Comparison of ENCODE assay signal across 10 cellular contexts in genomic region chr16:5604770-5605169, GRCh38.
DNase-seq lines count a peak whose midpoint lies in the region; ATAC-seq and TF ChIP-seq lines count a peak whose summit lies in the region.
"Had no signal": no experiment of that assay in that cellular context is flagged by ENCODE, and none has a peak within 500 bp of the region (broad histone marks: within the 10 kb centered on the region; RNA-seq: fewer than 3 reads in every experiment).

No MANE protein-coding gene starts in this region.

- no peak overlapping the region for H3K27ac ChIP-seq in C4-2B

- DNase-seq in HEK293T (ENCODE audit: extremely low spot score) (peak; percentile 35), RKO (ENCODE audit: low spot score) (peak; percentile 74), left kidney (ENCODE audit: low read depth, low spot score) (peak; percentile 82), NCI-H226 (no peak)
- DNase-seq: activated T-cell treated with anti-CD3 and anti-CD28 coated beads, Interleukin-2, amount 50 U/mL, for 4 hours; effector memory CD8-positive, alpha-beta T cell had no signal

- peak; percentile 36 for TF ChIP-seq CTCF in C4-2B (conservative IDR thresholded peaks at IDR 0.05)

- CTCF ChIA-PET in HEK293T (lab: Yijun Ruan, JAX): no interaction called here

- POLR2A ChIA-PET in HEK293T (lab: Yijun Ruan, JAX): no interaction called here

- ATAC-seq in HG03280 (IDR thresholded peaks at IDR 0.05; ENCODE audit: unreplicated experiment) (no peak), GM18858 (IDR thresholded peaks at IDR 0.05; ENCODE audit: unreplicated experiment) (no peak), GM18505 (IDR thresholded peaks at IDR 0.05; ENCODE audit: unreplicated experiment) (no peak)
- ATAC-seq: effector memory CD8-positive, alpha-beta T cell had no signal

- TF ChIP-seq POLR2A in GM18505 (IDR thresholded peaks at IDR 0.05; ENCODE audit: borderline replicate concordance, extremely low read depth, insufficient read depth, insufficient read length): no peak

TF ChIP-seq in HEK293T, 16 proteins besides CTCF, POLR2A, EP300 and RAD21:
- TF ChIP-seq CTBP1 (IDR thresholded peaks at IDR 0.05; ENCODE audit: borderline replicate concordance) (no peak), TARDBP (IDR thresholded peaks at IDR 0.05) (no peak), ARNT (IDR thresholded peaks at IDR 0.05) (no peak), ZNF384 (IDR thresholded peaks at IDR 0.05) (no peak), SUZ12 (IDR thresholded peaks at IDR 0.05) (no peak), L3MBTL2 (conservative IDR thresholded peaks at IDR 0.05) (no peak)
